Comparison of ENCODE assay signal across 1 cellular context in the genomic region with DNA sequence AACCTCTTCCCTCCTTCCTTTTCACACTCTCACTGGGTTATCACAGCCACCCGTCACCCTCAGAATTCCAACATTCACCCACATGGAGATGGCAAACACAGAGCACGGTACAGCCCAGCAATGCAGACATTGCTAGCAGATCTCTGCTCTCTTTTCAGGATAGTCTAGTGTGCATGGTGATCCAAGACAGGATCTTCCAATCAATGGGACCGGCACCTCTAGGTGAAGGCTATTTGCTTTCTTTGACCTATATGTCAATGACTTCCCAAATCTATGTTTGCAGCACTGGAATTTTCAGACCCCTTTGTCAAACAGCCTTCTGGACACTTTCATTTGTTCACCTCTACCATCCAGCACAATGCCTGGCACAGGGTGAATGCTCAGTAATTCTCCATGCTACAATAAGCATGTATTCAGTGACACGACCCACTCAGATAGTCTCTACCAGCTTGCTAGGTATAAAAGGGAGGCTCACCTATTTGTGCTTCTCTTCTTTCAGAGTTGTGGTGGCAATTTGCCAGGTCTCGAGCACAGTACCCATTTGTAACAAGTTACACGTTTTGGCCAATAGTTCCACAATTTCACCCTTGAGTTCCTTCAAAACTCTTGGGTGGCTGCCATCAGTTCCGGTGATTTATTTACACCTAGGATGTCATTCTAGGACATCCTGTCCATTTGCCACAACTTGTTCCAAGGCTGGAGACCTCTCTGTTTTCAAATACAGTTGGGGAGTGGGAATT.
TF ChIP-seq lines count a peak whose summit lies in the region.

No MANE protein-coding gene starts in this region.

TF ChIP-seq in HepG2, 621 proteins besides CTCF, POLR2A, EP300 and RAD21 (continued from another document):
- TF ChIP-seq, protein P1, sequence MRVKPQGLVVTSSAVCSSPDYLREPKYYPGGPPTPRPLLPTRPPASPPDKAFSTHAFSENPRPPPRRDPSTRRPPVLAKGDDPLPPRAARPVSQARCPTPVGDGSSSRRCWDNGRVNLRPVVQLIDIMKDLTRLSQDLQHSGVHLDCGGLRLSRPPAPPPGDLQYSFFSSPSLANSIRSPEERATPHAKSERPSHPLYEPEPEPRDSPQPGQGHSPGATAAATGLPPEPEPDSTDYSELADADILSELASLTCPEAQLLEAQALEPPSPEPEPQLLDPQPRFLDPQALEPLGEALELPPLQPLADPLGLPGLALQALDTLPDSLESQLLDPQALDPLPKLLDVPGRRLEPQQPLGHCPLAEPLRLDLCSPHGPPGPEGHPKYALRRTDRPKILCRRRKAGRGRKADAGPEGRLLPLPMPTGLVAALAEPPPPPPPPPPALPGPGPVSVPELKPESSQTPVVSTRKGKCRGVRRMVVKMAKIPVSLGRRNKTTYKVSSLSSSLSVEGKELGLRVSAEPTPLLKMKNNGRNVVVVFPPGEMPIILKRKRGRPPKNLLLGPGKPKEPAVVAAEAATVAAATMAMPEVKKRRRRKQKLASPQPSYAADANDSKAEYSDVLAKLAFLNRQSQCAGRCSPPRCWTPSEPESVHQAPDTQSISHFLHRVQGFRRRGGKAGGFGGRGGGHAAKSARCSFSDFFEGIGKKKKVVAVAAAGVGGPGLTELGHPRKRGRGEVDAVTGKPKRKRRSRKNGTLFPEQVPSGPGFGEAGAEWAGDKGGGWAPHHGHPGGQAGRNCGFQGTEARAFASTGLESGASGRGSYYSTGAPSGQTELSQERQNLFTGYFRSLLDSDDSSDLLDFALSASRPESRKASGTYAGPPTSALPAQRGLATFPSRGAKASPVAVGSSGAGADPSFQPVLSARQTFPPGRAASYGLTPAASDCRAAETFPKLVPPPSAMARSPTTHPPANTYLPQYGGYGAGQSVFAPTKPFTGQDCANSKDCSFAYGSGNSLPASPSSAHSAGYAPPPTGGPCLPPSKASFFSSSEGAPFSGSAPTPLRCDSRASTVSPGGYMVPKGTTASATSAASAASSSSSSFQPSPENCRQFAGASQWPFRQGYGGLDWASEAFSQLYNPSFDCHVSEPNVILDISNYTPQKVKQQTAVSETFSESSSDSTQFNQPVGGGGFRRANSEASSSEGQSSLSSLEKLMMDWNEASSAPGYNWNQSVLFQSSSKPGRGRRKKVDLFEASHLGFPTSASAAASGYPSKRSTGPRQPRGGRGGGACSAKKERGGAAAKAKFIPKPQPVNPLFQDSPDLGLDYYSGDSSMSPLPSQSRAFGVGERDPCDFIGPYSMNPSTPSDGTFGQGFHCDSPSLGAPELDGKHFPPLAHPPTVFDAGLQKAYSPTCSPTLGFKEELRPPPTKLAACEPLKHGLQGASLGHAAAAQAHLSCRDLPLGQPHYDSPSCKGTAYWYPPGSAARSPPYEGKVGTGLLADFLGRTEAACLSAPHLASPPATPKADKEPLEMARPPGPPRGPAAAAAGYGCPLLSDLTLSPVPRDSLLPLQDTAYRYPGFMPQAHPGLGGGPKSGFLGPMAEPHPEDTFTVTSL (CRISPR knock-in tag; IDR thresholded peaks at IDR 0.05; ENCODE audit: borderline replicate concordance): peak; percentile 55; the same call in 1 of the 2 replicates
- TF ChIP-seq MBD4 (IDR thresholded peaks at IDR 0.05; ENCODE audit: borderline replicate concordance, low read length): no peak
- TF ChIP-seq, protein P2, sequence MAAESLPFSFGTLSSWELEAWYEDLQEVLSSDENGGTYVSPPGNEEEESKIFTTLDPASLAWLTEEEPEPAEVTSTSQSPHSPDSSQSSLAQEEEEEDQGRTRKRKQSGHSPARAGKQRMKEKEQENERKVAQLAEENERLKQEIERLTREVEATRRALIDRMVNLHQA (CRISPR knock-in tag; IDR thresholded peaks at IDR 0.05): no peak
- no peak for TF ChIP-seq TGIF2 (CRISPR knock-in tag; IDR thresholded peaks at IDR 0.05)
- no peak for TF ChIP-seq TCF7L2 (IDR thresholded peaks at IDR 0.05; ENCODE audit: low read depth, low read length)
- TF ChIP-seq, protein P3, sequence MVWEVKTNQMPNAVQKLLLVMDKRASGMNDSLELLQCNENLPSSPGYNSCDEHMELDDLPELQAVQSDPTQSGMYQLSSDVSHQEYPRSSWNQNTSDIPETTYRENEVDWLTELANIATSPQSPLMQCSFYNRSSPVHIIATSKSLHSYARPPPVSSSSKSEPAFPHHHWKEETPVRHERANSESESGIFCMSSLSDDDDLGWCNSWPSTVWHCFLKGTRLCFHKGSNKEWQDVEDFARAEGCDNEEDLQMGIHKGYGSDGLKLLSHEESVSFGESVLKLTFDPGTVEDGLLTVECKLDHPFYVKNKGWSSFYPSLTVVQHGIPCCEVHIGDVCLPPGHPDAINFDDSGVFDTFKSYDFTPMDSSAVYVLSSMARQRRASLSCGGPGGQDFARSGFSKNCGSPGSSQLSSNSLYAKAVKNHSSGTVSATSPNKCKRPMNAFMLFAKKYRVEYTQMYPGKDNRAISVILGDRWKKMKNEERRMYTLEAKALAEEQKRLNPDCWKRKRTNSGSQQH (CRISPR knock-in tag; IDR thresholded peaks at IDR 0.05; ENCODE audit: low read depth): no peak
- 0 out of 2 replicates have a peak, but pooled peaks have one; percentile 12 for TF ChIP-seq ZNF614 (CRISPR knock-in tag; IDR thresholded peaks at IDR 0.05; ENCODE audit: borderline replicate concordance)
- no peak for TF ChIP-seq GATAD1 (CRISPR knock-in tag; IDR thresholded peaks at IDR 0.05)
- peak; percentile 35; the same call in 1 of the 2 replicates for TF ChIP-seq MEIS1 (CRISPR knock-in tag; IDR thresholded peaks at IDR 0.05; ENCODE audit: borderline replicate concordance)
- TF ChIP-seq ZBTB20 (CRISPR knock-in tag; IDR thresholded peaks at IDR 0.05; ENCODE audit: borderline replicate concordance, low read depth): no peak
- peak; percentile 43 for TF ChIP-seq RARA (CRISPR knock-in tag; IDR thresholded peaks at IDR 0.05)
